In genomic region chr17:67366193-67367157, GRCh38 we compare ENCODE assay signal across 1 cellular context.
TF ChIP-seq lines count a peak whose summit lies in the region.

PSMD12 (minus strand) TSS chr17:67366577; CDS start chr17:67366519, 58 bp downstream.

TF ChIP-seq in K562, 482 proteins besides CTCF, POLR2A, EP300 and RAD21 (continued from another document and continues in another):
- TF ChIP-seq, protein P1, sequence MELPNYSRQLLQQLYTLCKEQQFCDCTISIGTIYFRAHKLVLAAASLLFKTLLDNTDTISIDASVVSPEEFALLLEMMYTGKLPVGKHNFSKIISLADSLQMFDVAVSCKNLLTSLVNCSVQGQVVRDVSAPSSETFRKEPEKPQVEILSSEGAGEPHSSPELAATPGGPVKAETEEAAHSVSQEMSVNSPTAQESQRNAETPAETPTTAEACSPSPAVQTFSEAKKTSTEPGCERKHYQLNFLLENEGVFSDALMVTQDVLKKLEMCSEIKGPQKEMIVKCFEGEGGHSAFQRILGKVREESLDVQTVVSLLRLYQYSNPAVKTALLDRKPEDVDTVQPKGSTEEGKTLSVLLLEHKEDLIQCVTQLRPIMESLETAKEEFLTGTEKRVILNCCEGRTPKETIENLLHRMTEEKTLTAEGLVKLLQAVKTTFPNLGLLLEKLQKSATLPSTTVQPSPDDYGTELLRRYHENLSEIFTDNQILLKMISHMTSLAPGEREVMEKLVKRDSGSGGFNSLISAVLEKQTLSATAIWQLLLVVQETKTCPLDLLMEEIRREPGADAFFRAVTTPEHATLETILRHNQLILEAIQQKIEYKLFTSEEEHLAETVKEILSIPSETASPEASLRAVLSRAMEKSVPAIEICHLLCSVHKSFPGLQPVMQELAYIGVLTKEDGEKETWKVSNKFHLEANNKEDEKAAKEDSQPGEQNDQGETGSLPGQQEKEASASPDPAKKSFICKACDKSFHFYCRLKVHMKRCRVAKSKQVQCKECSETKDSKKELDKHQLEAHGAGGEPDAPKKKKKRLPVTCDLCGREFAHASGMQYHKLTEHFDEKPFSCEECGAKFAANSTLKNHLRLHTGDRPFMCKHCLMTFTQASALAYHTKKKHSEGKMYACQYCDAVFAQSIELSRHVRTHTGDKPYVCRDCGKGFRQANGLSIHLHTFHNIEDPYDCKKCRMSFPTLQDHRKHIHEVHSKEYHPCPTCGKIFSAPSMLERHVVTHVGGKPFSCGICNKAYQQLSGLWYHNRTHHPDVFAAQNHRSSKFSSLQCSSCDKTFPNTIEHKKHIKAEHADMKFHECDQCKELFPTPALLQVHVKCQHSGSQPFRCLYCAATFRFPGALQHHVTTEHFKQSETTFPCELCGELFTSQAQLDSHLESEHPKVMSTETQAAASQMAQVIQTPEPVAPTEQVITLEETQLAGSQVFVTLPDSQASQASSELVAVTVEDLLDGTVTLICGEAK (IDR thresholded peaks at IDR 0.05), result peak; percentile 86
- TF ChIP-seq, protein P1 (CRISPR knock-in tag; IDR thresholded peaks at IDR 0.05), result no peak
- TF ChIP-seq STAT5A (IDR thresholded peaks at IDR 0.05; ENCODE audit: borderline replicate concordance, low read length) (no peak), RHOXF2B (CRISPR knock-in tag; conservative IDR thresholded peaks at IDR 0.05) (0 out of 2 replicates have a peak, but pooled peaks have one; percentile 37), TSHZ1 (CRISPR knock-in tag; IDR thresholded peaks at IDR 0.05) (no peak), BRD4 (IDR thresholded peaks at IDR 0.05) (no peak; the same call in 1 of the 2 replicates), ZNF41 (CRISPR knock-in tag; conservative IDR thresholded peaks at IDR 0.05) (no peak), E4F1 (CRISPR knock-in tag; IDR thresholded peaks at IDR 0.05; ENCODE audit: borderline replicate concordance) (no peak), PTTG1 (tag; IDR thresholded peaks at IDR 0.05; ENCODE audit: low read depth) (no peak), TCF3 (CRISPR knock-in tag; IDR thresholded peaks at IDR 0.05) (no peak; the same call in 1 of the 2 replicates), ZNF143 (CRISPR knock-in tag; IDR thresholded peaks at IDR 0.05) (peak; percentile 38; the same call in 1 of the 2 replicates), RBM17 (IDR thresholded peaks at IDR 0.05; ENCODE audit: borderline replicate concordance, low read depth, low read length) (no peak), KLF6 (CRISPR knock-in tag; IDR thresholded peaks at IDR 0.05; ENCODE audit: borderline replicate concordance) (no peak), GTF3C2 (IDR thresholded peaks at IDR 0.05; ENCODE audit: borderline replicate concordance, extremely low read depth, insufficient read length) (no peak), FOXP1 (CRISPR knock-in tag; IDR thresholded peaks at IDR 0.05) (no peak; the same call in none of the 2 replicates), ZNF77 (CRISPR knock-in tag; IDR thresholded peaks at IDR 0.05) (no peak), NONO (IDR thresholded peaks at IDR 0.05; ENCODE audit: low read depth in 2 of 2, low read length in 1 of 2) (0 out of 4 replicates have a peak, but pooled peaks of 1 of the 2 experiments have one; percentile 44), GATAD2A (IDR thresholded peaks at IDR 0.05) (0 out of 2 replicates have a peak, but pooled peaks have one; percentile 21), NEUROD1 (IDR thresholded peaks at IDR 0.05; ENCODE audit: borderline replicate concordance, low read depth, low read length, partially characterized antibody) (peak; percentile 70), KAT7 (CRISPR knock-in tag; IDR thresholded peaks at IDR 0.05; ENCODE audit: borderline replicate concordance) (peak; percentile 82; the same call in 1 of the 2 replicates), TRIM28 (IDR thresholded peaks at IDR 0.05) (no peak), BRCA1 (IDR thresholded peaks at IDR 0.05) (no peak), BRCA1 (CRISPR knock-in tag; IDR thresholded peaks at IDR 0.05) (no peak), ZKSCAN3 (CRISPR knock-in tag; IDR thresholded peaks at IDR 0.05) (no peak), ZBTB9 (CRISPR knock-in tag; IDR thresholded peaks at IDR 0.05) (peak; percentile 93), ZNF586 (CRISPR knock-in tag; conservative IDR thresholded peaks at IDR 0.05) (no peak), HNRNPH1 (optimal IDR thresholded peaks at IDR 0.05; ENCODE audit: low read depth, low read length) (no peak), ZC3H4 (CRISPR knock-in tag; IDR thresholded peaks at IDR 0.05; ENCODE audit: borderline replicate concordance) (no peak), HDAC1 (IDR thresholded peaks at IDR 0.05) (peak in 1 of 2 experiments; percentile 89; a peak in 2 of 4 replicates), ZNF644 (tag; IDR thresholded peaks at IDR 0.05; ENCODE audit: low read depth) (no peak; the same call in 1 of the 2 replicates)
- TF ChIP-seq, protein P2, sequence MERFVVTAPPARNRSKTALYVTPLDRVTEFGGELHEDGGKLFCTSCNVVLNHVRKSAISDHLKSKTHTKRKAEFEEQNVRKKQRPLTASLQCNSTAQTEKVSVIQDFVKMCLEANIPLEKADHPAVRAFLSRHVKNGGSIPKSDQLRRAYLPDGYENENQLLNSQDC (CRISPR knock-in tag; IDR thresholded peaks at IDR 0.05), result no peak
- TF ChIP-seq, protein P3, sequence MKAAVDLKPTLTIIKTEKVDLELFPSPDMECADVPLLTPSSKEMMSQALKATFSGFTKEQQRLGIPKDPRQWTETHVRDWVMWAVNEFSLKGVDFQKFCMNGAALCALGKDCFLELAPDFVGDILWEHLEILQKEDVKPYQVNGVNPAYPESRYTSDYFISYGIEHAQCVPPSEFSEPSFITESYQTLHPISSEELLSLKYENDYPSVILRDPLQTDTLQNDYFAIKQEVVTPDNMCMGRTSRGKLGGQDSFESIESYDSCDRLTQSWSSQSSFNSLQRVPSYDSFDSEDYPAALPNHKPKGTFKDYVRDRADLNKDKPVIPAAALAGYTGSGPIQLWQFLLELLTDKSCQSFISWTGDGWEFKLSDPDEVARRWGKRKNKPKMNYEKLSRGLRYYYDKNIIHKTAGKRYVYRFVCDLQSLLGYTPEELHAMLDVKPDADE (conservative IDR thresholded peaks at IDR 0.05; ENCODE audit: control insufficient read depth, low read depth, low read length), result peak; percentile 80
- TF ChIP-seq, protein P4, sequence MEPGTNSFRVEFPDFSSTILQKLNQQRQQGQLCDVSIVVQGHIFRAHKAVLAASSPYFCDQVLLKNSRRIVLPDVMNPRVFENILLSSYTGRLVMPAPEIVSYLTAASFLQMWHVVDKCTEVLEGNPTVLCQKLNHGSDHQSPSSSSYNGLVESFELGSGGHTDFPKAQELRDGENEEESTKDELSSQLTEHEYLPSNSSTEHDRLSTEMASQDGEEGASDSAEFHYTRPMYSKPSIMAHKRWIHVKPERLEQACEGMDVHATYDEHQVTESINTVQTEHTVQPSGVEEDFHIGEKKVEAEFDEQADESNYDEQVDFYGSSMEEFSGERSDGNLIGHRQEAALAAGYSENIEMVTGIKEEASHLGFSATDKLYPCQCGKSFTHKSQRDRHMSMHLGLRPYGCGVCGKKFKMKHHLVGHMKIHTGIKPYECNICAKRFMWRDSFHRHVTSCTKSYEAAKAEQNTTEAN (CRISPR knock-in tag; IDR thresholded peaks at IDR 0.05), result no peak
- TF ChIP-seq, protein P5, sequence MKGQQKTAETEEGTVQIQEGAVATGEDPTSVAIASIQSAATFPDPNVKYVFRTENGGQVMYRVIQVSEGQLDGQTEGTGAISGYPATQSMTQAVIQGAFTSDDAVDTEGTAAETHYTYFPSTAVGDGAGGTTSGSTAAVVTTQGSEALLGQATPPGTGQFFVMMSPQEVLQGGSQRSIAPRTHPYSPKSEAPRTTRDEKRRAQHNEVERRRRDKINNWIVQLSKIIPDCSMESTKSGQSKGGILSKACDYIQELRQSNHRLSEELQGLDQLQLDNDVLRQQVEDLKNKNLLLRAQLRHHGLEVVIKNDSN (CRISPR knock-in tag; IDR thresholded peaks at IDR 0.05), result no peak
